In the genomic region with DNA sequence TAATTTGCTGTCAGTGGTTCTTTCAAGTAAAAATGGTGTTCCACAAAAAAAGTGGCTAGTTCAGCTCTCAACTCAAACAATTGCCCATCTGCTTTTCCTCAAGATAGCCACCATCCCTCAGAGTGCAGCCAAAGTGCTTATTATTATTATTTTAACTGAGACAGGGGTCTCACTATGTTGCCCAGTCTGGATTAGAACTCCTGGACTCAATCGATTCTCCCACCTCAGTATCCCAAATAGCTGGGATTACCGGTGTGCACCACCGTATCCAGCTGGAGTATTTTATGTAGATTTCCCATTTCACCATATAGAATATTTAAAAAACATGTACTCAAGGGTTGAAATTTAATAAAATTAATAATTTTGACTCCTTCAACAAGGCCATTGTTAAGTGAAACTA, we compare ENCODE assay signal across 1 cellular context.
TF ChIP-seq lines count a peak whose summit lies in the region.

No MANE protein-coding gene starts in this region.

TF ChIP-seq in HepG2, 621 proteins besides CTCF, POLR2A, EP300 and RAD21:
- TF ChIP-seq CSRNP2 (CRISPR knock-in tag; conservative IDR thresholded peaks at IDR 0.05; ENCODE audit: low read depth) = no peak
- TF ChIP-seq ZNF121 (CRISPR knock-in tag; IDR thresholded peaks at IDR 0.05) = peak; percentile 76
- TF ChIP-seq, protein P1, sequence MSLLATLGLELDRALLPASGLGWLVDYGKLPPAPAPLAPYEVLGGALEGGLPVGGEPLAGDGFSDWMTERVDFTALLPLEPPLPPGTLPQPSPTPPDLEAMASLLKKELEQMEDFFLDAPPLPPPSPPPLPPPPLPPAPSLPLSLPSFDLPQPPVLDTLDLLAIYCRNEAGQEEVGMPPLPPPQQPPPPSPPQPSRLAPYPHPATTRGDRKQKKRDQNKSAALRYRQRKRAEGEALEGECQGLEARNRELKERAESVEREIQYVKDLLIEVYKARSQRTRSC (CRISPR knock-in tag; IDR thresholded peaks at IDR 0.05; ENCODE audit: low read depth) = no peak
- TF ChIP-seq ATAD3A (CRISPR knock-in tag; IDR thresholded peaks at IDR 0.05) = no peak
- no peak for TF ChIP-seq TOE1 (CRISPR knock-in tag; IDR thresholded peaks at IDR 0.05)
- TF ChIP-seq ZNF703 (CRISPR knock-in tag; IDR thresholded peaks at IDR 0.05; ENCODE audit: borderline replicate concordance) = no peak
